In the genomic region with DNA sequence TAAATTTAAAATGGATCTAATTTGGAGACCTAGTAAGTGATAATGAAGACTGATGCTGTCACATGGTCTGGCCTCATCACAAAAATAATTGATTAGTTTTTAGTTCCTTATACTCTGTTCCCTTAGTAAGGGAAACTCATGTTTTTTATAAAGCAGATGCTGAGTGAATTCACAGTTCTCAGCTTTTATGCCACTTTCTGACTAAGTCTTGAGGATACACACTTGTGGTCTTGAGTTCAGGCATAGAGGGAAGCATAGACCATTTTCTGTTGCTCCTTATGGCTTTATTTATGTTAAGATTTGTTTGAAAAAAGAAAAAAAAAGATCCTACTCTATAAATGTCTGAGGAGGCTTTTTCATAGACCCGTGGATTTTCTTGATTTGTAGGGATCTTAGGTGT, we compare ENCODE assay signal across 1 cellular context.
TF ChIP-seq lines count a peak whose summit lies in the region.

No MANE protein-coding gene starts in this region.

TF ChIP-seq in A549, 52 proteins besides CTCF, POLR2A, EP300 and RAD21 (continued from another document):
- TF ChIP-seq, protein P1, sequence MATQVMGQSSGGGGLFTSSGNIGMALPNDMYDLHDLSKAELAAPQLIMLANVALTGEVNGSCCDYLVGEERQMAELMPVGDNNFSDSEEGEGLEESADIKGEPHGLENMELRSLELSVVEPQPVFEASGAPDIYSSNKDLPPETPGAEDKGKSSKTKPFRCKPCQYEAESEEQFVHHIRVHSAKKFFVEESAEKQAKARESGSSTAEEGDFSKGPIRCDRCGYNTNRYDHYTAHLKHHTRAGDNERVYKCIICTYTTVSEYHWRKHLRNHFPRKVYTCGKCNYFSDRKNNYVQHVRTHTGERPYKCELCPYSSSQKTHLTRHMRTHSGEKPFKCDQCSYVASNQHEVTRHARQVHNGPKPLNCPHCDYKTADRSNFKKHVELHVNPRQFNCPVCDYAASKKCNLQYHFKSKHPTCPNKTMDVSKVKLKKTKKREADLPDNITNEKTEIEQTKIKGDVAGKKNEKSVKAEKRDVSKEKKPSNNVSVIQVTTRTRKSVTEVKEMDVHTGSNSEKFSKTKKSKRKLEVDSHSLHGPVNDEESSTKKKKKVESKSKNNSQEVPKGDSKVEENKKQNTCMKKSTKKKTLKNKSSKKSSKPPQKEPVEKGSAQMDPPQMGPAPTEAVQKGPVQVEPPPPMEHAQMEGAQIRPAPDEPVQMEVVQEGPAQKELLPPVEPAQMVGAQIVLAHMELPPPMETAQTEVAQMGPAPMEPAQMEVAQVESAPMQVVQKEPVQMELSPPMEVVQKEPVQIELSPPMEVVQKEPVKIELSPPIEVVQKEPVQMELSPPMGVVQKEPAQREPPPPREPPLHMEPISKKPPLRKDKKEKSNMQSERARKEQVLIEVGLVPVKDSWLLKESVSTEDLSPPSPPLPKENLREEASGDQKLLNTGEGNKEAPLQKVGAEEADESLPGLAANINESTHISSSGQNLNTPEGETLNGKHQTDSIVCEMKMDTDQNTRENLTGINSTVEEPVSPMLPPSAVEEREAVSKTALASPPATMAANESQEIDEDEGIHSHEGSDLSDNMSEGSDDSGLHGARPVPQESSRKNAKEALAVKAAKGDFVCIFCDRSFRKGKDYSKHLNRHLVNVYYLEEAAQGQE (IDR thresholded peaks at IDR 0.05) = no peak
- TF ChIP-seq CBX2 (IDR thresholded peaks at IDR 0.05; ENCODE audit: borderline replicate concordance, low read depth) (no peak), HOXB13 (CRISPR knock-in tag; IDR thresholded peaks at IDR 0.05; ENCODE audit: low read depth) (no peak), CHD2 (IDR thresholded peaks at IDR 0.05; ENCODE audit: low read length, partially characterized antibody) (no peak), ZNF302 (CRISPR knock-in tag; IDR thresholded peaks at IDR 0.05) (no peak), PHF8 (IDR thresholded peaks at IDR 0.05; ENCODE audit: borderline replicate concordance, low read depth) (no peak)
- TF ChIP-seq, protein P2, sequence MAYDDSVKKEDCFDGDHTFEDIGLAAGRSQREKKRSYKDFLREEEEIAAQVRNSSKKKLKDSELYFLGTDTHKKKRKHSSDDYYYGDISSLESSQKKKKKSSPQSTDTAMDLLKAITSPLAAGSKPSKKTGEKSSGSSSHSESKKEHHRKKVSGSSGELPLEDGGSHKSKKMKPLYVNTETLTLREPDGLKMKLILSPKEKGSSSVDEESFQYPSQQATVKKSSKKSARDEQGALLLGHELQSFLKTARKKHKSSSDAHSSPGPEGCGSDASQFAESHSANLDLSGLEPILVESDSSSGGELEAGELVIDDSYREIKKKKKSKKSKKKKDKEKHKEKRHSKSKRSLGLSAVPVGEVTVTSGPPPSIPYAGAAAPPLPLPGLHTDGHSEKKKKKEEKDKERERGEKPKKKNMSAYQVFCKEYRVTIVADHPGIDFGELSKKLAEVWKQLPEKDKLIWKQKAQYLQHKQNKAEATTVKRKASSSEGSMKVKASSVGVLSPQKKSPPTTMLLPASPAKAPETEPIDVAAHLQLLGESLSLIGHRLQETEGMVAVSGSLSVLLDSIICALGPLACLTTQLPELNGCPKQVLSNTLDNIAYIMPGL (CRISPR knock-in tag; IDR thresholded peaks at IDR 0.05; ENCODE audit: borderline replicate concordance) = no peak
- TF ChIP-seq, protein P3, sequence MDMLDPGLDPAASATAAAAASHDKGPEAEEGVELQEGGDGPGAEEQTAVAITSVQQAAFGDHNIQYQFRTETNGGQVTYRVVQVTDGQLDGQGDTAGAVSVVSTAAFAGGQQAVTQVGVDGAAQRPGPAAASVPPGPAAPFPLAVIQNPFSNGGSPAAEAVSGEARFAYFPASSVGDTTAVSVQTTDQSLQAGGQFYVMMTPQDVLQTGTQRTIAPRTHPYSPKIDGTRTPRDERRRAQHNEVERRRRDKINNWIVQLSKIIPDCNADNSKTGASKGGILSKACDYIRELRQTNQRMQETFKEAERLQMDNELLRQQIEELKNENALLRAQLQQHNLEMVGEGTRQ (IDR thresholded peaks at IDR 0.05) = no peak
- TF ChIP-seq, protein P4, sequence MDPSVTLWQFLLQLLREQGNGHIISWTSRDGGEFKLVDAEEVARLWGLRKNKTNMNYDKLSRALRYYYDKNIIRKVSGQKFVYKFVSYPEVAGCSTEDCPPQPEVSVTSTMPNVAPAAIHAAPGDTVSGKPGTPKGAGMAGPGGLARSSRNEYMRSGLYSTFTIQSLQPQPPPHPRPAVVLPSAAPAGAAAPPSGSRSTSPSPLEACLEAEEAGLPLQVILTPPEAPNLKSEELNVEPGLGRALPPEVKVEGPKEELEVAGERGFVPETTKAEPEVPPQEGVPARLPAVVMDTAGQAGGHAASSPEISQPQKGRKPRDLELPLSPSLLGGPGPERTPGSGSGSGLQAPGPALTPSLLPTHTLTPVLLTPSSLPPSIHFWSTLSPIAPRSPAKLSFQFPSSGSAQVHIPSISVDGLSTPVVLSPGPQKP (IDR thresholded peaks at IDR 0.05; ENCODE audit: low read depth, low read length) = no peak
